ENCODE assay signal across 20 cellular contexts in the genomic region with DNA sequence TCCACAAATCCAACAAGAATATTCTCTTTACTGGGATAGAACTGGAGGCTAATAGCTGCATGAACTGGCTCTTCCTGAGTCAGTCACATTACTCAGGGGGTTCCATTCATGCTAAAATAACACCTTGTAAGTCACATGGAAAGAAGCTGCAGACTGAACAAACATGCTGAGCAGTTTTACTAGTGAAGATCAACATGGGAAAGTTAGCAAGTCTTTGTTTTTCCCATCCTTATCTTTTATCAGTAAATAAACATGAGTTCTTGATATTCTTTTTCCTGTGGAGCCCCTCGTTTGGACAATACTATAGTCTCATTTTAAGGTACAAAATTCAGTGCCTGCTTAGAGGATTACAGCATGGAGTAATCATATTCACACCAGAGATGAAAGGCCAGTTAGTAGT. TPM values are rescaled to one million over a fixed set of nuclear protein-coding genes. Genes with fewer than 3 reads are reported as not detected.
"Had no signal": no experiment of that assay in that cellular context is flagged by ENCODE, and none has a peak within 500 bp of the region (broad histone marks: within the 10 kb centered on the region; RNA-seq: fewer than 3 reads in every experiment).

No MANE protein-coding gene starts in this region.

- H3K4me3 Mint-ChIP-seq: activated CD4-positive, alpha-beta memory T cell treated with anti-CD3 and anti-CD28 coated beads for 36 hours; activated naive CD8-positive, alpha-beta T cell; memory B cell; nephron had no signal

- H3K9me3 ChIP-seq: breast epithelium, left lung, psoas muscle, sigmoid colon had no signal

- H3K27me3 Mint-ChIP-seq: activated CD4-positive, alpha-beta memory T cell treated with anti-CD3 and anti-CD28 coated beads for 36 hours; activated naive CD8-positive, alpha-beta T cell; memory B cell had no signal

- H3K4me1 Mint-ChIP-seq: memory B cell, nephron had no signal

- H3K4me1 ChIP-seq: breast epithelium, left lung, psoas muscle, sigmoid colon had no signal

- H3K27me3 ChIP-seq: breast epithelium, left lung, sigmoid colon had no signal

- H3K4me3 ChIP-seq: breast epithelium, left lung, psoas muscle, sigmoid colon had no signal

- H3K9me3 Mint-ChIP-seq: activated CD4-positive, alpha-beta memory T cell treated with anti-CD3 and anti-CD28 coated beads for 36 hours; memory B cell; nephron had no signal

- H3K36me3 ChIP-seq: left lung had no signal

- DNase-seq: activated CD4-positive, alpha-beta memory T cell treated with anti-CD3 and anti-CD28 coated beads for 36 hours; activated CD4-positive, alpha-beta T cell treated with anti-CD3 and anti-CD28 coated beads for 1 hour; activated gamma-delta T cell; activated T-cell treated with anti-CD3 and anti-CD28 coated beads, Interleukin-2, amount 50 U/mL, for 48 hours; amygdala; effector CD4-positive, alpha-beta T cell; erythroblast; foreskin fibroblast; left lung; psoas muscle; sigmoid colon; stimulated activated CD4-positive, alpha-beta T cell treated with anti-CD3 and anti-CD28 coated beads, Interleukin-2, amount 100 ng/mL, for 24 hours; stimulated activated naive CD4-positive, alpha-beta T cell; trophoblast cell had no signal

- H3K27ac ChIP-seq: breast epithelium, left lung, psoas muscle, sigmoid colon had no signal

- ATAC-seq: left lung, psoas muscle had no signal

RNA-seq across cellular contexts. Expression of a gene that starts 43.7 kb away (rescaled TPM):
- total RNA-seq: activated CD4-positive, alpha-beta memory T cell treated with anti-CD3 and anti-CD28 coated beads for 36 hours; T-helper 2 cell treated with Interferon-gamma antibody and Interleukin-4, amounts not matched to agents 100 ng/mL and 5 ng/mL, for 36 hours had no signal

RNA-seq across cellular contexts. Expression of a gene that starts 59.8 kb away (rescaled TPM):
- total RNA-seq: activated CD4-positive, alpha-beta memory T cell treated with anti-CD3 and anti-CD28 coated beads for 36 hours; left lung; omental fat pad; psoas muscle; T-helper 2 cell treated with Interferon-gamma antibody and Interleukin-4, amounts not matched to agents 100 ng/mL and 5 ng/mL, for 36 hours had no signal
